In genomic region chr20:347640-348484, GRCh38 we compare ENCODE assay signal across 8 cellular contexts. TPM values are rescaled to one million over a fixed set of nuclear protein-coding genes. Genes with fewer than 3 reads are reported as not detected.
DNase-seq lines count a peak whose midpoint lies in the region; ATAC-seq and TF ChIP-seq lines count a peak whose summit lies in the region.

No MANE protein-coding gene starts in this region.

- no peak for TF ChIP-seq CTCF in CD4-positive, alpha-beta T cell (IDR thresholded peaks at IDR 0.05)

- H3K9me3 Mint-ChIP-seq in CD4-positive, alpha-beta T cell = no peaks in the 10 kb centered on the region
- peaks cover 10% of the 10 kb centered on the region for H3K9me3 Mint-ChIP-seq in dendritic cell treated with granulocyte-macrophage colony-stimulating factor and Interleukin-4, amounts not matched to agents 40 ng/mL and 50 ng/mL, for 4 days

- H3K27ac Mint-ChIP-seq in CD4-positive, alpha-beta T cell = peak overlapping the region; percentile 3
- peak overlapping the region; percentile 80 for H3K27ac Mint-ChIP-seq in dendritic cell treated with granulocyte-macrophage colony-stimulating factor and Interleukin-4, amounts not matched to agents 40 ng/mL and 50 ng/mL, for 4 days

- no peaks in the 10 kb centered on the region for H3K9me3 ChIP-seq in CD4-positive, alpha-beta T cell (ENCODE audit: control insufficient read depth, low read length)

- ATAC-seq in CD4-positive, alpha-beta T cell (ENCODE audit: poor library complexity) = peak; percentile 67
- ATAC-seq in GM19351 (IDR thresholded peaks at IDR 0.05; ENCODE audit: unreplicated experiment) (peak; percentile 82), HG03442 (IDR thresholded peaks at IDR 0.05; ENCODE audit: unreplicated experiment) (peak; percentile 81)

- no peak overlapping the region for H3K27ac ChIP-seq in CD4-positive, alpha-beta T cell (ENCODE audit: low read depth, low read length)

- POLR2A ChIA-PET in CD4-positive, alpha-beta T cell (lab: Charles Lee) = no interaction called here

- CTCF ChIA-PET in CD4-positive, alpha-beta T cell (lab: Charles Lee) = no interaction called here

- H3K27me3 Mint-ChIP-seq in CD4-positive, alpha-beta T cell = no peaks in the 10 kb centered on the region
- H3K27me3 Mint-ChIP-seq in dendritic cell treated with granulocyte-macrophage colony-stimulating factor and Interleukin-4, amounts not matched to agents 40 ng/mL and 50 ng/mL, for 4 days = peaks cover 17% of the 10 kb centered on the region

- no peaks in the 10 kb centered on the region for H3K27me3 ChIP-seq in CD4-positive, alpha-beta T cell (ENCODE audit: control insufficient read depth, insufficient read depth, low read length)

- intact Hi-C loops in CD4-positive, alpha-beta T cell (cut with DNase I, micrococcal nuclease) = no loop called here
- intact Hi-C loops in dendritic cell treated with granulocyte-macrophage colony-stimulating factor and Interleukin-4, amounts not matched to agents 40 ng/mL and 50 ng/mL, for 4 days (cut with micrococcal nuclease) = no loop called here

- H3K36me3 Mint-ChIP-seq in CD4-positive, alpha-beta T cell (ENCODE audit: low read depth) = peaks cover 4% of the 10 kb centered on the region
- peaks cover 16% of the 10 kb centered on the region for H3K36me3 Mint-ChIP-seq in dendritic cell treated with granulocyte-macrophage colony-stimulating factor and Interleukin-4, amounts not matched to agents 40 ng/mL and 50 ng/mL, for 4 days (ENCODE audit: low read depth)

- peak overlapping the region; percentile 91 for H3K4me3 Mint-ChIP-seq in CD4-positive, alpha-beta T cell
- peak overlapping the region; percentile 99 for H3K4me3 Mint-ChIP-seq in dendritic cell treated with granulocyte-macrophage colony-stimulating factor and Interleukin-4, amounts not matched to agents 40 ng/mL and 50 ng/mL, for 4 days

- peaks cover 14% of the 10 kb centered on the region for H3K4me1 Mint-ChIP-seq in CD4-positive, alpha-beta T cell (ENCODE audit: low read depth)
- H3K4me1 Mint-ChIP-seq in dendritic cell treated with granulocyte-macrophage colony-stimulating factor and Interleukin-4, amounts not matched to agents 40 ng/mL and 50 ng/mL, for 4 days (ENCODE audit: low read depth) = peaks cover 21% of the 10 kb centered on the region

- peak in 8 of 10 experiments; percentile 16 to 55 (median 40) for DNase-seq in CD4-positive, alpha-beta T cell
- DNase-seq in NCI-H510A (lab: John Stamatoyannopoulos, UW) = peak; percentile 97
- peak; percentile 75 for DNase-seq in activated CD4-positive, alpha-beta T cell treated with anti-CD3 and anti-CD28 coated beads for 48 hours
- DNase-seq in left kidney (ENCODE audit: low read depth, low spot score) = peak; percentile 99
- peak; percentile 58 for DNase-seq in stimulated activated CD4-positive, alpha-beta T cell treated with anti-CD3 and anti-CD28 coated beads, Interleukin-4, amount 100 ng/mL, for 1 hour

RNA-seq across cellular contexts. Expression of gene NRSN2, which starts 1.0 kb away (rescaled TPM):
- 1 to 10 TPM in 1 of 2 experiments, under 1 TPM in 1; 0.69 to 1.3 TPM for total RNA-seq in CD4-positive, alpha-beta T cell

RNA-seq across cellular contexts. Expression of gene SOX12, which starts 22.5 kb away (rescaled TPM):
- total RNA-seq in CD4-positive, alpha-beta T cell = 10 to 100 TPM; 11.6 to 11.9 TPM

RNA-seq across cellular contexts. Expression of gene TRIB3, which starts 32.7 kb away (rescaled TPM):
- total RNA-seq in CD4-positive, alpha-beta T cell = 1 to 10 TPM; 1.3 to 1.5 TPM

RNA-seq across cellular contexts. Expression of gene ZCCHC3, which starts 50.5 kb away (rescaled TPM):
- 10 to 100 TPM; 19.3 to 19.5 TPM for total RNA-seq in CD4-positive, alpha-beta T cell

RNA-seq across cellular contexts. Expression of gene C20orf96, which starts 57.3 kb away (rescaled TPM):
- 1 to 10 TPM; 2.4 to 3.3 TPM for total RNA-seq in CD4-positive, alpha-beta T cell

Comparison
In these comparisons a context has a peak if more than half of its experiments do, and no peak if none do; other contexts are left out.
1. DNase-seq: peak in every context shown above with its lines; median percentile 99 in left kidney; 97 in NCI-H510A; 75 in activated CD4-positive, alpha-beta T cell treated with anti-CD3 and anti-CD28 coated beads for 48 hours; 58 in stimulated activated CD4-positive, alpha-beta T cell treated with anti-CD3 and anti-CD28 coated beads, Interleukin-4, amount 100 ng/mL, for 1 hour; 40 in CD4-positive, alpha-beta T cell.